In the genomic region with DNA sequence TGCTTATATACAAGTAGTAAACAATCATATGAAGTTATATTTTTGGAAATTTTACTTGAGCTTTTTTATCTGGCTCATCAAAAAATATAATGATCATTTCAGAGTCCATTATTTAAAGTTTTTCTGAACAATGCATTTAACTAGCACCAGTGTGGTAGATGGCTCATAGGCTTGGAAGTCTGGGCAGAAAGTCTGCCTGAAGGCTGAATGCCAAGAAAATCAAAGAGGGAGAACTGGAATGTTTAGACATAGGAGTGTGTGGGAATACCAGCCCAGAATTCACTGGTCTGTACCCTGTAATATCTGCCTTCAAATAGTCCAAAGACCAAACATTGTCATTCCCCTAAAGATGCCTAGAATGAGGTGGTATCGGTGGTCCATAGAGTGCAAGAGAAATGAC, we compare ENCODE assay signal across 10 cellular contexts. TPM values are rescaled to one million over a fixed set of nuclear protein-coding genes. Genes with fewer than 3 reads are reported as not detected.
A peak's percentile ranks its signal among the peaks of the same experiment; 100 is the strongest.
DNase-seq lines count a peak whose midpoint lies in the region; ATAC-seq and TF ChIP-seq lines count a peak whose summit lies in the region.
"Had no signal": no experiment of that assay in that cellular context is flagged by ENCODE, and none has a peak within 500 bp of the region (broad histone marks: within the 10 kb centered on the region; RNA-seq: fewer than 3 reads in every experiment).

No MANE protein-coding gene starts in this region.

- H3K4me3 Mint-ChIP-seq in CD14-positive monocyte = no peak overlapping the region
- H3K4me3 Mint-ChIP-seq: activated CD8-positive, alpha-beta memory T cell treated with anti-CD3 and anti-CD28 coated beads, Interleukin-2, amount 10 ng/mL, durations not matched to agents 7 days and 5 days had no signal

- H3K36me3 Mint-ChIP-seq in CD14-positive monocyte = no peaks in the 10 kb centered on the region
- H3K36me3 Mint-ChIP-seq: activated CD8-positive, alpha-beta memory T cell treated with anti-CD3 and anti-CD28 coated beads, Interleukin-2, amount 10 ng/mL, durations not matched to agents 7 days and 5 days had no signal

- intact Hi-C loops in CD14-positive monocyte (cut with micrococcal nuclease) = loop anchor here (10.0 kb wide), 4 partner anchors 225 to 805 kb away; no protein-coding TSS in a partner anchor

- H3K27me3 Mint-ChIP-seq in CD14-positive monocyte (ENCODE audit: low read depth in 3 of 3) = peaks cover 0 to 1% (median 0%) of the 10 kb centered on the region in 3 donors

- DNase-seq in AG08396 (ENCODE audit: low spot score) (peak; percentile 50), NCI-H1694 (lab: John Stamatoyannopoulos, UW) (peak; percentile 17), dedifferentiated amniotic fluid mesenchymal stem cell (ENCODE audit: extremely low spot score) (peak; percentile 56), lung microvascular endothelial cell (ENCODE audit: low read depth in 2 of 2) (peak; percentile 56 to 65), CD14-positive monocyte (ENCODE audit: low spot score) (no peak), GDM1 (lab: John Stamatoyannopoulos, UW) (no peak), NCI-H2171 (lab: John Stamatoyannopoulos, UW) (no peak)
- DNase-seq: activated CD8-positive, alpha-beta memory T cell treated with anti-CD3 and anti-CD28 coated beads, Interleukin-2, amount 10 ng/mL, durations not matched to agents 7 days and 5 days; NCI-H1436 had no signal

- ATAC-seq in HG02970 (IDR thresholded peaks at IDR 0.05; ENCODE audit: low FRiP score, unreplicated experiment) = no peak
- ATAC-seq: activated CD8-positive, alpha-beta memory T cell treated with anti-CD3 and anti-CD28 coated beads, Interleukin-2, amount 10 ng/mL, durations not matched to agents 7 days and 5 days had no signal

- peaks cover 6% of the 10 kb centered on the region for H3K4me1 Mint-ChIP-seq in CD14-positive monocyte
- H3K4me1 Mint-ChIP-seq: activated CD8-positive, alpha-beta memory T cell treated with anti-CD3 and anti-CD28 coated beads, Interleukin-2, amount 10 ng/mL, durations not matched to agents 7 days and 5 days had no signal

- H3K27ac Mint-ChIP-seq in CD14-positive monocyte = no peak overlapping the region
- H3K27ac Mint-ChIP-seq: activated CD8-positive, alpha-beta memory T cell treated with anti-CD3 and anti-CD28 coated beads, Interleukin-2, amount 10 ng/mL, durations not matched to agents 7 days and 5 days had no signal

- no peak for TF ChIP-seq CTCF in CD14-positive monocyte (IDR thresholded peaks at IDR 0.05)

- peaks cover 0 to 2% (median 0%) of the 10 kb centered on the region in 7 donors for H3K9me3 Mint-ChIP-seq in CD14-positive monocyte

RNA-seq across cellular contexts. Expression of gene ANK3, which starts 40.3 kb away (rescaled TPM):
- under 0.01 and 0.87 TPM in 2 replicates for total RNA-seq in lung microvascular endothelial cell
- not detected for polyA plus RNA-seq in CD14-positive monocyte

Comparison
In these comparisons a context has a peak if more than half of its experiments do, and no peak if none do; other contexts are left out.
1. DNase-seq: peak in AG08396 (single experiment), NCI-H1694 (single experiment), dedifferentiated amniotic fluid mesenchymal stem cell (single experiment) and lung microvascular endothelial cell (2 of 2); none in CD14-positive monocyte (single experiment), GDM1 (single experiment) and NCI-H2171 (single experiment).